ENCODE assay signal across 1 cellular context in the genomic region with DNA sequence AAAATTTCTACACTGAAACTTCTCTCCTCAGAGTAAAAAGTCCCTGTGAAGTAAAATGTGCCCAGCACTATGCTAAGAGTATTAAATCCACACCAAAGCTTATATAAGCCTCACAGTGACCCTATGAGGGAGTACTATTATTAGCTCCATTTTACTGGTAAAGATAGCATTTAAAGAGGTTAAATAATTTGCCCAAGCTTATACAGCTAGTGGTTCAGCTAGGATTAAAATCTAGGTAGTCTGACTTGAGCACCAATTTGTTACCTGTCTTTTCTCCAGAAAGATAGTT.
TF ChIP-seq lines count a peak whose summit lies in the region.

No MANE protein-coding gene starts in this region.

TF ChIP-seq in SK-N-SH treated with all-trans-retinoic acid at 6 μM for 48 hours, 23 proteins besides CTCF, POLR2A, EP300 and RAD21 (continued from another document):
- TF ChIP-seq ZNF565 (CRISPR knock-in tag; conservative IDR thresholded peaks at IDR 0.05; ENCODE audit: low read depth) = no peak
